Comparison of ENCODE assay signal across 1 cellular context in the genomic region with DNA sequence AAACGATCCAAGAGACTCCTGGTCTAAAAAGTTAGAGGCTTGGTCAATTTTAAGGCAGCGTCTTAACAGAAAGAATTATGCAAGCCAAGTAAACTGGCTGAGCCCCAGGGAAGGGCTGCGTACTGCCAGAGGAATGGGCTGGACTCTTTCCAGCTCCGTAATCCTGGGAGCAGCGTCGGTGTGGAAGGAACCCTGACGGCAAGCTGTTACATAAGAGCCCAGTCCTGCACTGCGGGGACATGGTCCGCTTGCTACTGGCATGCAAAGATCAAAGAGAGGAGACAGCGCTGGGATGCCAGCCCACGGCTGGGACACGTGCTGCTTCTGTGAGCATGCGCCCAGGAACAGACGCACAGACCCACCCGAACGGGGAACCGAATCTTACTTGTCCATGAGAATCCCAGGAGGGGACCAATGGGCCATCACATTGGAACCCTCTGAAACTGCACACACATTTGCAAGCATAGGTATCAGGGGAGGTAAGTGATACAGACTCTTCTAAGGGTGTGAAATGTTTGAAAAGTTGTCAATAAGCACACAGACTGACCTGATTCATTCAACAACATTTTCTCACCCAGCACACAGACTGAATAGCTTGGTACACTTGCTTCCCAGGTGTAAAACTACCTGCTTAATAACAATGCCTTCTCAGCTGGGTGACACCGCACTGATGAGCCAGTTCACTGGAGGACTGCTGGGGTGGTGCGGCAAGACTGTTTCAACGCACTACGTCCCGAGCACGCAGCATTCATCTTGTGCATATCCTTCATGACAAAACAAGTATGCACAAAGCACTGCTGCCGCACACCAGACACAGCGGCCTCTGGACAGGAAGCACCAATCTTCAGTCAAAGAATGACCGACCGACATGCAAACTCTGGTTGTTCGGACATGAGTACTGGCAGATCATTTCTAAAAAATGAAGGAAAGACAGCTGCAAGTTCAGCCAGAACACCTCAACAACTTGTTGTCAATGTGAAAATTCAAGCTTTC.
TF ChIP-seq lines count a peak whose summit lies in the region.

No MANE protein-coding gene starts in this region.

TF ChIP-seq in SK-N-SH, 30 proteins besides CTCF, POLR2A, EP300 and RAD21 (continued from another document):
- TF ChIP-seq NFIC (IDR thresholded peaks at IDR 0.05; ENCODE audit: borderline replicate concordance) (peak; percentile 92), FOXM1 (IDR thresholded peaks at IDR 0.05; ENCODE audit: low read depth) (no peak), SIN3A (IDR thresholded peaks at IDR 0.05; ENCODE audit: borderline replicate concordance, low read depth, low read length) (0 out of 2 replicates have a peak, but pooled peaks have one; percentile 59), EZH2phosphoT487 (IDR thresholded peaks at IDR 0.05; ENCODE audit: borderline replicate concordance, low read depth) (no peak), RCOR1 (IDR thresholded peaks at IDR 0.05; ENCODE audit: low read length) (no peak), JUND (IDR thresholded peaks at IDR 0.05) (no peak; the same call in 1 of the 2 replicates), MXI1 (IDR thresholded peaks at IDR 0.05; ENCODE audit: low read depth, low read length) (peak; percentile 59; the same call in 1 of the 2 replicates), POLR2AphosphoS5 (IDR thresholded peaks at IDR 0.05; ENCODE audit: low read depth, low read length) (no peak), YY1 (IDR thresholded peaks at IDR 0.05; ENCODE audit: low read depth) (no peak)
- TF ChIP-seq, protein P1, sequence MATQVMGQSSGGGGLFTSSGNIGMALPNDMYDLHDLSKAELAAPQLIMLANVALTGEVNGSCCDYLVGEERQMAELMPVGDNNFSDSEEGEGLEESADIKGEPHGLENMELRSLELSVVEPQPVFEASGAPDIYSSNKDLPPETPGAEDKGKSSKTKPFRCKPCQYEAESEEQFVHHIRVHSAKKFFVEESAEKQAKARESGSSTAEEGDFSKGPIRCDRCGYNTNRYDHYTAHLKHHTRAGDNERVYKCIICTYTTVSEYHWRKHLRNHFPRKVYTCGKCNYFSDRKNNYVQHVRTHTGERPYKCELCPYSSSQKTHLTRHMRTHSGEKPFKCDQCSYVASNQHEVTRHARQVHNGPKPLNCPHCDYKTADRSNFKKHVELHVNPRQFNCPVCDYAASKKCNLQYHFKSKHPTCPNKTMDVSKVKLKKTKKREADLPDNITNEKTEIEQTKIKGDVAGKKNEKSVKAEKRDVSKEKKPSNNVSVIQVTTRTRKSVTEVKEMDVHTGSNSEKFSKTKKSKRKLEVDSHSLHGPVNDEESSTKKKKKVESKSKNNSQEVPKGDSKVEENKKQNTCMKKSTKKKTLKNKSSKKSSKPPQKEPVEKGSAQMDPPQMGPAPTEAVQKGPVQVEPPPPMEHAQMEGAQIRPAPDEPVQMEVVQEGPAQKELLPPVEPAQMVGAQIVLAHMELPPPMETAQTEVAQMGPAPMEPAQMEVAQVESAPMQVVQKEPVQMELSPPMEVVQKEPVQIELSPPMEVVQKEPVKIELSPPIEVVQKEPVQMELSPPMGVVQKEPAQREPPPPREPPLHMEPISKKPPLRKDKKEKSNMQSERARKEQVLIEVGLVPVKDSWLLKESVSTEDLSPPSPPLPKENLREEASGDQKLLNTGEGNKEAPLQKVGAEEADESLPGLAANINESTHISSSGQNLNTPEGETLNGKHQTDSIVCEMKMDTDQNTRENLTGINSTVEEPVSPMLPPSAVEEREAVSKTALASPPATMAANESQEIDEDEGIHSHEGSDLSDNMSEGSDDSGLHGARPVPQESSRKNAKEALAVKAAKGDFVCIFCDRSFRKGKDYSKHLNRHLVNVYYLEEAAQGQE (IDR thresholded peaks at IDR 0.05; ENCODE audit: low read depth, low read length) = no peak
- TF ChIP-seq, protein P2, sequence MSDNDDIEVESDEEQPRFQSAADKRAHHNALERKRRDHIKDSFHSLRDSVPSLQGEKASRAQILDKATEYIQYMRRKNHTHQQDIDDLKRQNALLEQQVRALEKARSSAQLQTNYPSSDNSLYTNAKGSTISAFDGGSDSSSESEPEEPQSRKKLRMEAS (IDR thresholded peaks at IDR 0.05; ENCODE audit: low read depth) = peak; percentile 82
TF ChIP-seq in SK-N-SH: peak in this region for 10.
